2 cellular contexts compared by ENCODE assay signal in genomic region chr1:228354390-228355320, GRCh38.
TF ChIP-seq lines count a peak whose summit lies in the region.

No MANE protein-coding gene starts in this region.

TF ChIP-seq in HEK293, 187 proteins besides CTCF, POLR2A, EP300 and RAD21 (continued from another document):
- no peak for TF ChIP-seq ZNF670 (tag by site-specific recombination; IDR thresholded peaks at IDR 0.05; ENCODE audit: low read depth)

TF ChIP-seq in K562, 482 proteins besides CTCF, POLR2A, EP300 and RAD21 (continued from another document):
- TF ChIP-seq, protein P1, sequence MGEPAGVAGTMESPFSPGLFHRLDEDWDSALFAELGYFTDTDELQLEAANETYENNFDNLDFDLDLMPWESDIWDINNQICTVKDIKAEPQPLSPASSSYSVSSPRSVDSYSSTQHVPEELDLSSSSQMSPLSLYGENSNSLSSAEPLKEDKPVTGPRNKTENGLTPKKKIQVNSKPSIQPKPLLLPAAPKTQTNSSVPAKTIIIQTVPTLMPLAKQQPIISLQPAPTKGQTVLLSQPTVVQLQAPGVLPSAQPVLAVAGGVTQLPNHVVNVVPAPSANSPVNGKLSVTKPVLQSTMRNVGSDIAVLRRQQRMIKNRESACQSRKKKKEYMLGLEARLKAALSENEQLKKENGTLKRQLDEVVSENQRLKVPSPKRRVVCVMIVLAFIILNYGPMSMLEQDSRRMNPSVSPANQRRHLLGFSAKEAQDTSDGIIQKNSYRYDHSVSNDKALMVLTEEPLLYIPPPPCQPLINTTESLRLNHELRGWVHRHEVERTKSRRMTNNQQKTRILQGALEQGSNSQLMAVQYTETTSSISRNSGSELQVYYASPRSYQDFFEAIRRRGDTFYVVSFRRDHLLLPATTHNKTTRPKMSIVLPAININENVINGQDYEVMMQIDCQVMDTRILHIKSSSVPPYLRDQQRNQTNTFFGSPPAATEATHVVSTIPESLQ (CRISPR knock-in tag; IDR thresholded peaks at IDR 0.05), result no peak
- 0 out of 2 replicates have a peak, but pooled peaks have one; percentile 55 for TF ChIP-seq ZC3H4 (CRISPR knock-in tag; IDR thresholded peaks at IDR 0.05; ENCODE audit: borderline replicate concordance)
- TF ChIP-seq, protein P2, sequence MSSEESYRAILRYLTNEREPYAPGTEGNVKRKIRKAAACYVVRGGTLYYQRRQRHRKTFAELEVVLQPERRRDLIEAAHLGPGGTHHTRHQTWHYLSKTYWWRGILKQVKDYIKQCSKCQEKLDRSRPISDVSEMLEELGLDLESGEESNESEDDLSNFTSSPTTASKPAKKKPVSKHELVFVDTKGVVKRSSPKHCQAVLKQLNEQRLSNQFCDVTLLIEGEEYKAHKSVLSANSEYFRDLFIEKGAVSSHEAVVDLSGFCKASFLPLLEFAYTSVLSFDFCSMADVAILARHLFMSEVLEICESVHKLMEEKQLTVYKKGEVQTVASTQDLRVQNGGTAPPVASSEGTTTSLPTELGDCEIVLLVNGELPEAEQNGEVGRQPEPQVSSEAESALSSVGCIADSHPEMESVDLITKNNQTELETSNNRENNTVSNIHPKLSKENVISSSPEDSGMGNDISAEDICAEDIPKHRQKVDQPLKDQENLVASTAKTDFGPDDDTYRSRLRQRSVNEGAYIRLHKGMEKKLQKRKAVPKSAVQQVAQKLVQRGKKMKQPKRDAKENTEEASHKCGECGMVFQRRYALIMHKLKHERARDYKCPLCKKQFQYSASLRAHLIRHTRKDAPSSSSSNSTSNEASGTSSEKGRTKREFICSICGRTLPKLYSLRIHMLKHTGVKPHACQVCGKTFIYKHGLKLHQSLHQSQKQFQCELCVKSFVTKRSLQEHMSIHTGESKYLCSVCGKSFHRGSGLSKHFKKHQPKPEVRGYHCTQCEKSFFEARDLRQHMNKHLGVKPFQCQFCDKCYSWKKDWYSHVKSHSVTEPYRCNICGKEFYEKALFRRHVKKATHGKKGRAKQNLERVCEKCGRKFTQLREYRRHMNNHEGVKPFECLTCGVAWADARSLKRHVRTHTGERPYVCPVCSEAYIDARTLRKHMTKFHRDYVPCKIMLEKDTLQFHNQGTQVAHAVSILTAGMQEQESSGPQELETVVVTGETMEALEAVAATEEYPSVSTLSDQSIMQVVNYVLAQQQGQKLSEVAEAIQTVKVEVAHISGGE (CRISPR knock-in tag; IDR thresholded peaks at IDR 0.05), result no peak
- TF ChIP-seq NFYB (IDR thresholded peaks at IDR 0.05; ENCODE audit: extremely low read depth, insufficient read length), result no peak
- peak; percentile 43; the same call in 1 of the 2 replicates for TF ChIP-seq ZBTB17 (CRISPR knock-in tag; IDR thresholded peaks at IDR 0.05)
